8 cellular contexts compared by ENCODE assay signal in genomic region chr6:26065952-26066380, GRCh38. TPM values are rescaled to one million over a fixed set of nuclear protein-coding genes. Genes with fewer than 3 reads are reported as not detected.
DNase-seq lines count a peak whose midpoint lies in the region; ATAC-seq and TF ChIP-seq lines count a peak whose summit lies in the region.

No MANE protein-coding gene starts in this region.

- peak; percentile 93 for TF ChIP-seq CTCF in fibroblast of mammary gland (conservative IDR thresholded peaks at IDR 0.05; ENCODE audit: control insufficient read depth, insufficient read depth, low read depth, low read length)
- TF ChIP-seq CTCF in neural crest cell (conservative IDR thresholded peaks at IDR 0.05) = peak; percentile 87

- H3K4me3 Mint-ChIP-seq in activated CD8-positive, alpha-beta T cell treated with anti-CD3 and anti-CD28 coated beads, Interleukin-2, amount 10 ng/mL, durations not matched to agents 7 days and 5 days = no peak overlapping the region
- no peak overlapping the region for H3K4me3 Mint-ChIP-seq in neural crest cell

- no peak overlapping the region for H3K27ac Mint-ChIP-seq in activated CD8-positive, alpha-beta T cell treated with anti-CD3 and anti-CD28 coated beads, Interleukin-2, amount 10 ng/mL, durations not matched to agents 7 days and 5 days
- no peak overlapping the region for H3K27ac Mint-ChIP-seq in neural crest cell (ENCODE audit: unreplicated experiment)

- H3K36me3 Mint-ChIP-seq in activated CD8-positive, alpha-beta T cell treated with anti-CD3 and anti-CD28 coated beads, Interleukin-2, amount 10 ng/mL, durations not matched to agents 7 days and 5 days (ENCODE audit: low read depth) = no peaks in the 10 kb centered on the region
- H3K36me3 Mint-ChIP-seq in neural crest cell (ENCODE audit: low read depth) = no peaks in the 10 kb centered on the region

- POLR2A ChIA-PET in activated CD8-positive, alpha-beta T cell treated with anti-CD3 and anti-CD28 coated beads, Interleukin-2, amount 10 ng/mL, durations not matched to agents 7 days and 5 days (lab: Charles Lee) = interaction anchor here (0.6 to 14.7 kb wide), 8 partner anchors 8 to 92 kb away, joined by 3 to 361 read pairs (median 4); a partner anchor contains a TSS

- ATAC-seq in GM19452 (IDR thresholded peaks at IDR 0.05; ENCODE audit: unreplicated experiment) = peak; percentile 92
- peak; percentile 85 for ATAC-seq in HG03439 (IDR thresholded peaks at IDR 0.05; ENCODE audit: unreplicated experiment)
- peak; percentile 91 for ATAC-seq in activated CD8-positive, alpha-beta T cell treated with anti-CD3 and anti-CD28 coated beads, Interleukin-2, amount 10 ng/mL, durations not matched to agents 7 days and 5 days

- no peaks in the 10 kb centered on the region for H3K9me3 Mint-ChIP-seq in activated CD8-positive, alpha-beta T cell treated with anti-CD3 and anti-CD28 coated beads, Interleukin-2, amount 10 ng/mL, durations not matched to agents 7 days and 5 days (ENCODE audit: insufficient read depth)
- H3K9me3 Mint-ChIP-seq in neural crest cell = no peaks in the 10 kb centered on the region

- peak overlapping the region; percentile 28 for H3K4me3 ChIP-seq in fibroblast of mammary gland (ENCODE audit: control insufficient read depth, low read depth, low read length)

- H3K27me3 Mint-ChIP-seq in activated CD8-positive, alpha-beta T cell treated with anti-CD3 and anti-CD28 coated beads, Interleukin-2, amount 10 ng/mL, durations not matched to agents 7 days and 5 days (ENCODE audit: low read depth) = peaks cover 26% of the 10 kb centered on the region
- no peaks in the 10 kb centered on the region for H3K27me3 Mint-ChIP-seq in neural crest cell (ENCODE audit: low read depth)

- CTCF ChIA-PET in activated CD8-positive, alpha-beta T cell treated with anti-CD3 and anti-CD28 coated beads, Interleukin-2, amount 10 ng/mL, durations not matched to agents 7 days and 5 days (lab: Charles Lee) = interaction anchor here (0.6 to 17.0 kb wide), 16 partner anchors 9 to 168 kb away, joined by 3 to 741 read pairs (median 4); partner anchors contain the start of gene HFE

- DNase-seq in DMS 273 treated with DMSO at 0.1 percent for 48 hours (lab: John Stamatoyannopoulos, UW) = peak; percentile 47
- DNase-seq in NCI-H69 (lab: John Stamatoyannopoulos, UW) = peak; percentile 86
- DNase-seq in activated CD8-positive, alpha-beta T cell treated with anti-CD3 and anti-CD28 coated beads, Interleukin-2, amount 10 ng/mL, durations not matched to agents 7 days and 5 days = peak; percentile 76
- peak; percentile 89 for DNase-seq in fibroblast of mammary gland (ENCODE audit: low read depth)
- DNase-seq in neural crest cell (ENCODE audit: low read depth, low spot score) = peak; percentile 33
- no peak for DNase-seq in occipital lobe (lab: John Stamatoyannopoulos, UW)

- H3K4me1 Mint-ChIP-seq in activated CD8-positive, alpha-beta T cell treated with anti-CD3 and anti-CD28 coated beads, Interleukin-2, amount 10 ng/mL, durations not matched to agents 7 days and 5 days (ENCODE audit: low read depth) = peaks cover 15% of the 10 kb centered on the region
- H3K4me1 Mint-ChIP-seq in neural crest cell = peaks cover 12% of the 10 kb centered on the region

RNA-seq across cellular contexts. Expression of gene HFE, which starts 21.3 kb away (rescaled TPM):
- 1 to 10 TPM; 4.3 TPM for total RNA-seq in activated CD8-positive, alpha-beta T cell treated with anti-CD3 and anti-CD28 coated beads, Interleukin-2, amount 10 ng/mL, durations not matched to agents 7 days and 5 days
- total RNA-seq in neural crest cell (1.7 and 2.4 TPM in 2 replicates), occipital lobe (1.1 TPM)
